8 cellular contexts compared by ENCODE assay signal in the genomic region with DNA sequence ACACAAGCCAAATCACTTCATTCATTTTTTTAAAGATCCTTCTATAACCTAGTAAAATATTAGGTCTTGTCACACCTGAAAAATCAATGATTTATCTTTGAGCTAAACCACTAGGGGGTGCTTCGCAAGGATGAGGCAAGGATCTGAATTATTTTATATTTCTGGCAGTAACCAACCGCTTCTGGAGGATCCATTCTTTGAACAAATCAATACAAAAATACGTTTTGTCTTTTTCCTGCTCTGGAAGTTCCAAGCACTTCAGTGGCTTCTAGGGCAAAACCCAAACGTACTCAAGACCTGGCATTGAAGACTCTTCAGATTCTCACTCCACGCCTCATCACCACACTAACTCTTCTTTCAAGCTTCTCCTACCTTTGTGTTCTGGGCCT. TPM values are rescaled to one million over a fixed set of nuclear protein-coding genes. Genes with fewer than 3 reads are reported as not detected.
DNase-seq lines count a peak whose midpoint lies in the region; ATAC-seq and TF ChIP-seq lines count a peak whose summit lies in the region.

No MANE protein-coding gene starts in this region.

- intact Hi-C loops in dorsolateral prefrontal cortex (cut with DNase I): loop anchor here (5.0 to 10.0 kb wide), 2 partner anchors 184 to 853 kb away; a partner anchor contains a TSS

- peak; percentile 67 to 74 for DNase-seq in AML-193 (lab: John Stamatoyannopoulos, UW)
- no peak for DNase-seq in HL-60 (ENCODE audit: low read depth in 1 of 2, low spot score in 1 of 2)
- DNase-seq in RWPE2 (ENCODE audit: low spot score): no peak
- DNase-seq in dorsolateral prefrontal cortex: no peak
- peak; percentile 44 for DNase-seq in mesendoderm
- DNase-seq in HK-2 (ENCODE audit: unreplicated experiment): no peak

- no CpG with 5 or more reads among the region's 5 CpGs for WGBS in mesendoderm (ENCODE audit: extremely low coverage, insufficient coverage, low lambda C conversion rate)

- H3K9me3 ChIP-seq in RWPE2 (ENCODE audit: severe bottlenecking): no peaks in the 10 kb centered on the region

- no peaks in the 10 kb centered on the region for H3K27me3 ChIP-seq in HL-60 (ENCODE audit: insufficient read depth, poor library complexity, severe bottlenecking)
- no peaks in the 10 kb centered on the region for H3K27me3 ChIP-seq in RWPE2 (ENCODE audit: insufficient read depth, poor library complexity, severe bottlenecking)
- H3K27me3 ChIP-seq in dorsolateral prefrontal cortex: peaks cover 0 to 8% (median 0%) of the 10 kb centered on the region in 45 donors
- H3K27me3 ChIP-seq in mesendoderm (ENCODE audit: insufficient read depth, low read length, poor library complexity): no peaks in the 10 kb centered on the region

- H3K79me1 ChIP-seq in mesendoderm (ENCODE audit: low read length): peaks cover 8% of the 10 kb centered on the region

- TF ChIP-seq CTCF in HL-60 (IDR thresholded peaks at IDR 0.05; ENCODE audit: insufficient read depth, low read length) (peak; percentile 34), RWPE2 (IDR thresholded peaks at IDR 0.05; ENCODE audit: poor library complexity, severe bottlenecking) (peak; percentile 90), dorsolateral prefrontal cortex (IDR thresholded peaks at IDR 0.05 in 54 of 56, conservative IDR thresholded peaks at IDR 0.05 in 2 of 56; ENCODE audit: low read depth in 1 of 56, partially characterized antibody in 56 of 56) (peak in 55 of 56 donors; percentile 25 to 65 (median 49))

- no peak overlapping the region for H2BK15ac ChIP-seq in mesendoderm (replicated peaks; ENCODE audit: low read depth)

- H3K4ac ChIP-seq in mesendoderm (ENCODE audit: low read depth, low read length): no peak overlapping the region

- peaks cover 27% of the 10 kb centered on the region for H3K79me2 ChIP-seq in mesendoderm (ENCODE audit: control insufficient read depth, insufficient read depth, low read length)

- H3K56ac ChIP-seq in mesendoderm (ENCODE audit: low read length): peak overlapping the region; percentile 80

- H2AK5ac ChIP-seq in mesendoderm (ENCODE audit: low read length): no peak overlapping the region

- H3K4me2 ChIP-seq in mesendoderm (ENCODE audit: low read length): peak overlapping the region; percentile 56

- H3K4me3 ChIP-seq in HL-60 (replicated peaks; ENCODE audit: insufficient read depth, low read length) (peak overlapping the region; percentile 90), RWPE2 (ENCODE audit: severe bottlenecking) (peak overlapping the region; percentile 68), dorsolateral prefrontal cortex (peak overlapping the region; percentile 63 to 100 (median 91)), mesendoderm (ENCODE audit: low read length) (peak overlapping the region; percentile 81)

- H3K4me1 ChIP-seq in RWPE2 (ENCODE audit: insufficient read depth, poor library complexity, severe bottlenecking) (peaks cover 6% of the 10 kb centered on the region), mesendoderm (ENCODE audit: control insufficient read depth, low read depth, low read length) (peaks cover 2% of the 10 kb centered on the region)

- no peak overlapping the region for H4K8ac ChIP-seq in mesendoderm (ENCODE audit: low read depth, low read length)

- ATAC-seq in GM18502 (IDR thresholded peaks at IDR 0.05; ENCODE audit: poor library complexity, unreplicated experiment) (peak; percentile 22), RWPE2 (ENCODE audit: low read depth) (no peak), GM18873 (IDR thresholded peaks at IDR 0.05; ENCODE audit: low FRiP score, unreplicated experiment) (no peak)

- H3K36me3 ChIP-seq in RWPE2 (ENCODE audit: low read depth) (peaks cover 23% of the 10 kb centered on the region), mesendoderm (ENCODE audit: control insufficient read depth, insufficient read depth, low read length) (no peaks in the 10 kb centered on the region)

- H3K18ac ChIP-seq in mesendoderm (ENCODE audit: low read length): no peak overlapping the region

- peak overlapping the region; percentile 81 for H3K9ac ChIP-seq in mesendoderm (ENCODE audit: low read length)

- no peak overlapping the region for H4K5ac ChIP-seq in mesendoderm (ENCODE audit: low read length)

- no peak overlapping the region for H2BK5ac ChIP-seq in mesendoderm (ENCODE audit: low read length)

- peak overlapping the region; percentile 100 for H3K27ac ChIP-seq in HL-60 (replicated peaks)
- H3K27ac ChIP-seq in RWPE2 (ENCODE audit: poor library complexity, severe bottlenecking): peak overlapping the region; percentile 26
- H3K27ac ChIP-seq in dorsolateral prefrontal cortex: peak overlapping the region in 42 of 59 donors; percentile 75 to 98 (median 92)
- H3K27ac ChIP-seq in mesendoderm (ENCODE audit: low read depth, low read length): no peak overlapping the region

- H2BK120ac ChIP-seq in mesendoderm (ENCODE audit: low read depth, low read length): no peak overlapping the region

- H3K23ac ChIP-seq in mesendoderm (ENCODE audit: low read length): no peak overlapping the region

RNA-seq across cellular contexts. Expression of a gene that starts 0.5 kb away (rescaled TPM):
- 10 to 100 TPM; 19.3 to 41.3 (median 27.1) TPM for total RNA-seq in dorsolateral prefrontal cortex
- 40.6 TPM for polyA plus RNA-seq in mesendoderm (2013, experiment 1 of 2)
- 42.2 TPM for polyA plus RNA-seq in mesendoderm (2013, experiment 2 of 2)

RNA-seq across cellular contexts. Expression of a gene that starts 14.2 kb away (rescaled TPM):
- total RNA-seq in dorsolateral prefrontal cortex: 10 to 100 TPM in 29 of 120 experiments, 1 to 10 TPM in 91; 3.4 to 14.5 (median 8.3) TPM
- 6.2 TPM for polyA plus RNA-seq in mesendoderm (2013, experiment 1 of 2)
- polyA plus RNA-seq in mesendoderm (2013, experiment 2 of 2): 5.9 TPM

RNA-seq across cellular contexts. Expression of a gene that starts 38.3 kb away (rescaled TPM):
- total RNA-seq in dorsolateral prefrontal cortex: 10 to 100 TPM in 119 of 120 experiments, 1 to 10 TPM in 1; 6.1 to 36.9 (median 20.8) TPM
- 5.0 TPM for polyA plus RNA-seq in mesendoderm (2013, experiment 1 of 2)
- 5.0 TPM for polyA plus RNA-seq in mesendoderm (2013, experiment 2 of 2)

Comparison
In these comparisons a context has a peak if more than half of its experiments do, and no peak if none do; other contexts are left out.
1. DNase-seq: peak in AML-193 (2 of 2) and mesendoderm (single experiment); none in HL-60 (0 of 2), RWPE2 (single experiment), dorsolateral prefrontal cortex (0 of 10) and HK-2 (single experiment).
2. CTCF ChIP-seq: peak in every context shown above with its lines; median percentile 90 in RWPE2; 49 in dorsolateral prefrontal cortex; 34 in HL-60.
3. Peak in every context shown above with its lines, with median percentiles within 50 percentile points of each other: H3K4me3 ChIP-seq.